Comparison of ENCODE assay signal across 1 cellular context in the genomic region with DNA sequence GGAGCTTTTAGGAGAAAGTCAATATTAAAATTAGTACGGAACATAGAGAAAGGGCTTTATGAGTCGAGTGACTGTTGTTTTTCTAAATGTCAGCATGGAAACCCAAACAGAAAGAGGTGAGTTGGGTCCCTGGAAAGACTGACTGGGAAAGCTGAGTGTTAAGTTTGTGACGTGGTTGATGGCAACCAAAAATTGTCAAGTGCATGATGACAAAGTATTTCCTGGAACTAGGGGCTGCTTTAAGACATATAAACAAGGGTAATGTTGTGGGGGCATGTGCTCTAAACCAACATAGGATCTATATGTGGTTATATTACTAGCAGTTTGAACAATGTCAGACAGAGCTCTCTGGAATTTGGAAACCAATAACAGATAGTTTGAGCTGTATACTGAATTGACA.
A peak's percentile ranks its signal among the peaks of the same experiment; 100 is the strongest.
TF ChIP-seq lines count a peak whose summit lies in the region.

No MANE protein-coding gene starts in this region.

TF ChIP-seq in K562, 482 proteins besides CTCF, POLR2A, EP300 and RAD21 (continues in another document):
- TF ChIP-seq RBM17 (IDR thresholded peaks at IDR 0.05; ENCODE audit: borderline replicate concordance, low read depth, low read length) (no peak), ZNF77 (CRISPR knock-in tag; IDR thresholded peaks at IDR 0.05) (no peak), BDP1 (IDR thresholded peaks at IDR 0.05; ENCODE audit: insufficient read depth, insufficient read length) (no peak), NR3C1 (CRISPR knock-in tag; IDR thresholded peaks at IDR 0.05) (no peak), MBD2 (IDR thresholded peaks at IDR 0.05; ENCODE audit: borderline replicate concordance, low read depth) (no peak), ZNF224 (CRISPR knock-in tag; IDR thresholded peaks at IDR 0.05) (no peak), NFYB (IDR thresholded peaks at IDR 0.05; ENCODE audit: extremely low read depth, insufficient read length) (no peak), RBM14 (IDR thresholded peaks at IDR 0.05; ENCODE audit: borderline replicate concordance, insufficient read depth, low read depth, low read length) (no peak), GATAD2A (IDR thresholded peaks at IDR 0.05) (peak; percentile 62; the same call in 1 of the 2 replicates), XRCC3 (IDR thresholded peaks at IDR 0.05) (no peak), RB1 (IDR thresholded peaks at IDR 0.05; ENCODE audit: low read depth) (no peak), MYNN (IDR thresholded peaks at IDR 0.05) (no peak), MYNN (CRISPR knock-in tag; IDR thresholded peaks at IDR 0.05) (no peak), HDAC6 (IDR thresholded peaks at IDR 0.05; ENCODE audit: low read depth, low read length) (no peak), POLR2B (IDR thresholded peaks at IDR 0.05; ENCODE audit: low read depth, partially characterized antibody) (no peak), TAF15 (IDR thresholded peaks at IDR 0.05; ENCODE audit: low read depth, low read length) (no peak), PTBP1 (IDR thresholded peaks at IDR 0.05; ENCODE audit: low read depth, low read length) (no peak), DPF2 (IDR thresholded peaks at IDR 0.05) (0 out of 2 replicates have a peak, but pooled peaks have one; percentile 21), ZNF23 (CRISPR knock-in tag; IDR thresholded peaks at IDR 0.05) (no peak), CREM (IDR thresholded peaks at IDR 0.05; ENCODE audit: low read depth) (peak; percentile 28; the same call in 1 of the 2 replicates), SNRNP70 (optimal IDR thresholded peaks at IDR 0.05; ENCODE audit: low read depth, low read length) (no peak), ZBTB1 (CRISPR knock-in tag; IDR thresholded peaks at IDR 0.05; ENCODE audit: borderline replicate concordance, low read depth) (no peak), CEBPG (CRISPR knock-in tag; IDR thresholded peaks at IDR 0.05) (no peak), CEBPG (tag; conservative IDR thresholded peaks at IDR 0.05 in 1 of 2, IDR thresholded peaks at IDR 0.05 in 1 of 2) (no peak), CBFB (CRISPR knock-in tag; IDR thresholded peaks at IDR 0.05) (no peak), CAMTA2 (CRISPR knock-in tag; conservative IDR thresholded peaks at IDR 0.05) (no peak), FOXJ2 (tag; IDR thresholded peaks at IDR 0.05) (peak; percentile 62; the same call in 1 of the 2 replicates), ZNF57 (CRISPR knock-in tag; IDR thresholded peaks at IDR 0.05) (no peak), ZKSCAN8 (CRISPR knock-in tag; IDR thresholded peaks at IDR 0.05) (no peak), STAT5A (IDR thresholded peaks at IDR 0.05; ENCODE audit: borderline replicate concordance, low read length) (no peak), SIX5 (IDR thresholded peaks at IDR 0.05; ENCODE audit: borderline replicate concordance in 1 of 2, insufficient read depth in 1 of 2, low read depth in 1 of 2, low read length in 2 of 2) (no peak), SUPT5H (IDR thresholded peaks at IDR 0.05) (no peak), MCM5 (IDR thresholded peaks at IDR 0.05; ENCODE audit: low read depth) (no peak), FOXK2 (conservative IDR thresholded peaks at IDR 0.05 in 1 of 2, IDR thresholded peaks at IDR 0.05 in 1 of 2; ENCODE audit: low read depth in 2 of 2) (peak; percentile 75 to 77; a peak in 3 of 4 replicates), FOXM1 (IDR thresholded peaks at IDR 0.05; ENCODE audit: low read depth) (no peak), FOXM1 (CRISPR knock-in tag; IDR thresholded peaks at IDR 0.05; ENCODE audit: low read depth) (no peak), E2F3 (CRISPR knock-in tag; IDR thresholded peaks at IDR 0.05) (no peak), NFE2 (IDR thresholded peaks at IDR 0.05; ENCODE audit: low read depth) (no peak), ATF1 (CRISPR knock-in tag; IDR thresholded peaks at IDR 0.05) (no peak), ATF1 (tag; IDR thresholded peaks at IDR 0.05) (peak; percentile 68), PRPF4 (IDR thresholded peaks at IDR 0.05; ENCODE audit: insufficient read depth, low read depth, low read length, poor library complexity, severe bottlenecking) (no peak), ZNF263 (CRISPR knock-in tag; IDR thresholded peaks at IDR 0.05; ENCODE audit: borderline replicate concordance) (no peak)
- TF ChIP-seq, protein P1, sequence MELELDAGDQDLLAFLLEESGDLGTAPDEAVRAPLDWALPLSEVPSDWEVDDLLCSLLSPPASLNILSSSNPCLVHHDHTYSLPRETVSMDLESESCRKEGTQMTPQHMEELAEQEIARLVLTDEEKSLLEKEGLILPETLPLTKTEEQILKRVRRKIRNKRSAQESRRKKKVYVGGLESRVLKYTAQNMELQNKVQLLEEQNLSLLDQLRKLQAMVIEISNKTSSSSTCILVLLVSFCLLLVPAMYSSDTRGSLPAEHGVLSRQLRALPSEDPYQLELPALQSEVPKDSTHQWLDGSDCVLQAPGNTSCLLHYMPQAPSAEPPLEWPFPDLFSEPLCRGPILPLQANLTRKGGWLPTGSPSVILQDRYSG (tag; conservative IDR thresholded peaks at IDR 0.05; ENCODE audit: low read depth) = no peak
- TF ChIP-seq, protein P2, sequence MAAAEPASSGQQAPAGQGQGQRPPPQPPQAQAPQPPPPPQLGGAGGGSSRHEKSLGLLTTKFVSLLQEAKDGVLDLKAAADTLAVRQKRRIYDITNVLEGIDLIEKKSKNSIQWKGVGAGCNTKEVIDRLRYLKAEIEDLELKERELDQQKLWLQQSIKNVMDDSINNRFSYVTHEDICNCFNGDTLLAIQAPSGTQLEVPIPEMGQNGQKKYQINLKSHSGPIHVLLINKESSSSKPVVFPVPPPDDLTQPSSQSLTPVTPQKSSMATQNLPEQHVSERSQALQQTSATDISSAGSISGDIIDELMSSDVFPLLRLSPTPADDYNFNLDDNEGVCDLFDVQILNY (CRISPR knock-in tag; IDR thresholded peaks at IDR 0.05) = no peak
- TF ChIP-seq, protein P3, sequence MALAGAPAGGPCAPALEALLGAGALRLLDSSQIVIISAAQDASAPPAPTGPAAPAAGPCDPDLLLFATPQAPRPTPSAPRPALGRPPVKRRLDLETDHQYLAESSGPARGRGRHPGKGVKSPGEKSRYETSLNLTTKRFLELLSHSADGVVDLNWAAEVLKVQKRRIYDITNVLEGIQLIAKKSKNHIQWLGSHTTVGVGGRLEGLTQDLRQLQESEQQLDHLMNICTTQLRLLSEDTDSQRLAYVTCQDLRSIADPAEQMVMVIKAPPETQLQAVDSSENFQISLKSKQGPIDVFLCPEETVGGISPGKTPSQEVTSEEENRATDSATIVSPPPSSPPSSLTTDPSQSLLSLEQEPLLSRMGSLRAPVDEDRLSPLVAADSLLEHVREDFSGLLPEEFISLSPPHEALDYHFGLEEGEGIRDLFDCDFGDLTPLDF (CRISPR knock-in tag; IDR thresholded peaks at IDR 0.05) = no peak
- TF ChIP-seq, protein P4, sequence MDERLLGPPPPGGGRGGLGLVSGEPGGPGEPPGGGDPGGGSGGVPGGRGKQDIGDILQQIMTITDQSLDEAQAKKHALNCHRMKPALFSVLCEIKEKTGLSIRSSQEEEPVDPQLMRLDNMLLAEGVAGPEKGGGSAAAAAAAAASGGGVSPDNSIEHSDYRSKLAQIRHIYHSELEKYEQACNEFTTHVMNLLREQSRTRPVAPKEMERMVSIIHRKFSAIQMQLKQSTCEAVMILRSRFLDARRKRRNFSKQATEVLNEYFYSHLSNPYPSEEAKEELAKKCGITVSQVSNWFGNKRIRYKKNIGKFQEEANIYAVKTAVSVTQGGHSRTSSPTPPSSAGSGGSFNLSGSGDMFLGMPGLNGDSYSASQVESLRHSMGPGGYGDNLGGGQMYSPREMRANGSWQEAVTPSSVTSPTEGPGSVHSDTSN (CRISPR knock-in tag; IDR thresholded peaks at IDR 0.05; ENCODE audit: low read depth) = no peak
- TF ChIP-seq, protein P4 (tag; conservative IDR thresholded peaks at IDR 0.05; ENCODE audit: low read depth) = peak; percentile 46; the same call in 1 of the 2 replicates
- TF ChIP-seq, protein P5, sequence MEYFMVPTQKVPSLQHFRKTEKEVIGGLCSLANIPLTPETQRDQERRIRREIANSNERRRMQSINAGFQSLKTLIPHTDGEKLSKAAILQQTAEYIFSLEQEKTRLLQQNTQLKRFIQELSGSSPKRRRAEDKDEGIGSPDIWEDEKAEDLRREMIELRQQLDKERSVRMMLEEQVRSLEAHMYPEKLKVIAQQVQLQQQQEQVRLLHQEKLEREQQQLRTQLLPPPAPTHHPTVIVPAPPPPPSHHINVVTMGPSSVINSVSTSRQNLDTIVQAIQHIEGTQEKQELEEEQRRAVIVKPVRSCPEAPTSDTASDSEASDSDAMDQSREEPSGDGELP (CRISPR knock-in tag; IDR thresholded peaks at IDR 0.05; ENCODE audit: borderline replicate concordance) = no peak
- TF ChIP-seq, protein P6, sequence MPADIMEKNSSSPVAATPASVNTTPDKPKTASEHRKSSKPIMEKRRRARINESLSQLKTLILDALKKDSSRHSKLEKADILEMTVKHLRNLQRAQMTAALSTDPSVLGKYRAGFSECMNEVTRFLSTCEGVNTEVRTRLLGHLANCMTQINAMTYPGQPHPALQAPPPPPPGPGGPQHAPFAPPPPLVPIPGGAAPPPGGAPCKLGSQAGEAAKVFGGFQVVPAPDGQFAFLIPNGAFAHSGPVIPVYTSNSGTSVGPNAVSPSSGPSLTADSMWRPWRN (IDR thresholded peaks at IDR 0.05; ENCODE audit: low read depth) = no peak
- TF ChIP-seq, protein P7, sequence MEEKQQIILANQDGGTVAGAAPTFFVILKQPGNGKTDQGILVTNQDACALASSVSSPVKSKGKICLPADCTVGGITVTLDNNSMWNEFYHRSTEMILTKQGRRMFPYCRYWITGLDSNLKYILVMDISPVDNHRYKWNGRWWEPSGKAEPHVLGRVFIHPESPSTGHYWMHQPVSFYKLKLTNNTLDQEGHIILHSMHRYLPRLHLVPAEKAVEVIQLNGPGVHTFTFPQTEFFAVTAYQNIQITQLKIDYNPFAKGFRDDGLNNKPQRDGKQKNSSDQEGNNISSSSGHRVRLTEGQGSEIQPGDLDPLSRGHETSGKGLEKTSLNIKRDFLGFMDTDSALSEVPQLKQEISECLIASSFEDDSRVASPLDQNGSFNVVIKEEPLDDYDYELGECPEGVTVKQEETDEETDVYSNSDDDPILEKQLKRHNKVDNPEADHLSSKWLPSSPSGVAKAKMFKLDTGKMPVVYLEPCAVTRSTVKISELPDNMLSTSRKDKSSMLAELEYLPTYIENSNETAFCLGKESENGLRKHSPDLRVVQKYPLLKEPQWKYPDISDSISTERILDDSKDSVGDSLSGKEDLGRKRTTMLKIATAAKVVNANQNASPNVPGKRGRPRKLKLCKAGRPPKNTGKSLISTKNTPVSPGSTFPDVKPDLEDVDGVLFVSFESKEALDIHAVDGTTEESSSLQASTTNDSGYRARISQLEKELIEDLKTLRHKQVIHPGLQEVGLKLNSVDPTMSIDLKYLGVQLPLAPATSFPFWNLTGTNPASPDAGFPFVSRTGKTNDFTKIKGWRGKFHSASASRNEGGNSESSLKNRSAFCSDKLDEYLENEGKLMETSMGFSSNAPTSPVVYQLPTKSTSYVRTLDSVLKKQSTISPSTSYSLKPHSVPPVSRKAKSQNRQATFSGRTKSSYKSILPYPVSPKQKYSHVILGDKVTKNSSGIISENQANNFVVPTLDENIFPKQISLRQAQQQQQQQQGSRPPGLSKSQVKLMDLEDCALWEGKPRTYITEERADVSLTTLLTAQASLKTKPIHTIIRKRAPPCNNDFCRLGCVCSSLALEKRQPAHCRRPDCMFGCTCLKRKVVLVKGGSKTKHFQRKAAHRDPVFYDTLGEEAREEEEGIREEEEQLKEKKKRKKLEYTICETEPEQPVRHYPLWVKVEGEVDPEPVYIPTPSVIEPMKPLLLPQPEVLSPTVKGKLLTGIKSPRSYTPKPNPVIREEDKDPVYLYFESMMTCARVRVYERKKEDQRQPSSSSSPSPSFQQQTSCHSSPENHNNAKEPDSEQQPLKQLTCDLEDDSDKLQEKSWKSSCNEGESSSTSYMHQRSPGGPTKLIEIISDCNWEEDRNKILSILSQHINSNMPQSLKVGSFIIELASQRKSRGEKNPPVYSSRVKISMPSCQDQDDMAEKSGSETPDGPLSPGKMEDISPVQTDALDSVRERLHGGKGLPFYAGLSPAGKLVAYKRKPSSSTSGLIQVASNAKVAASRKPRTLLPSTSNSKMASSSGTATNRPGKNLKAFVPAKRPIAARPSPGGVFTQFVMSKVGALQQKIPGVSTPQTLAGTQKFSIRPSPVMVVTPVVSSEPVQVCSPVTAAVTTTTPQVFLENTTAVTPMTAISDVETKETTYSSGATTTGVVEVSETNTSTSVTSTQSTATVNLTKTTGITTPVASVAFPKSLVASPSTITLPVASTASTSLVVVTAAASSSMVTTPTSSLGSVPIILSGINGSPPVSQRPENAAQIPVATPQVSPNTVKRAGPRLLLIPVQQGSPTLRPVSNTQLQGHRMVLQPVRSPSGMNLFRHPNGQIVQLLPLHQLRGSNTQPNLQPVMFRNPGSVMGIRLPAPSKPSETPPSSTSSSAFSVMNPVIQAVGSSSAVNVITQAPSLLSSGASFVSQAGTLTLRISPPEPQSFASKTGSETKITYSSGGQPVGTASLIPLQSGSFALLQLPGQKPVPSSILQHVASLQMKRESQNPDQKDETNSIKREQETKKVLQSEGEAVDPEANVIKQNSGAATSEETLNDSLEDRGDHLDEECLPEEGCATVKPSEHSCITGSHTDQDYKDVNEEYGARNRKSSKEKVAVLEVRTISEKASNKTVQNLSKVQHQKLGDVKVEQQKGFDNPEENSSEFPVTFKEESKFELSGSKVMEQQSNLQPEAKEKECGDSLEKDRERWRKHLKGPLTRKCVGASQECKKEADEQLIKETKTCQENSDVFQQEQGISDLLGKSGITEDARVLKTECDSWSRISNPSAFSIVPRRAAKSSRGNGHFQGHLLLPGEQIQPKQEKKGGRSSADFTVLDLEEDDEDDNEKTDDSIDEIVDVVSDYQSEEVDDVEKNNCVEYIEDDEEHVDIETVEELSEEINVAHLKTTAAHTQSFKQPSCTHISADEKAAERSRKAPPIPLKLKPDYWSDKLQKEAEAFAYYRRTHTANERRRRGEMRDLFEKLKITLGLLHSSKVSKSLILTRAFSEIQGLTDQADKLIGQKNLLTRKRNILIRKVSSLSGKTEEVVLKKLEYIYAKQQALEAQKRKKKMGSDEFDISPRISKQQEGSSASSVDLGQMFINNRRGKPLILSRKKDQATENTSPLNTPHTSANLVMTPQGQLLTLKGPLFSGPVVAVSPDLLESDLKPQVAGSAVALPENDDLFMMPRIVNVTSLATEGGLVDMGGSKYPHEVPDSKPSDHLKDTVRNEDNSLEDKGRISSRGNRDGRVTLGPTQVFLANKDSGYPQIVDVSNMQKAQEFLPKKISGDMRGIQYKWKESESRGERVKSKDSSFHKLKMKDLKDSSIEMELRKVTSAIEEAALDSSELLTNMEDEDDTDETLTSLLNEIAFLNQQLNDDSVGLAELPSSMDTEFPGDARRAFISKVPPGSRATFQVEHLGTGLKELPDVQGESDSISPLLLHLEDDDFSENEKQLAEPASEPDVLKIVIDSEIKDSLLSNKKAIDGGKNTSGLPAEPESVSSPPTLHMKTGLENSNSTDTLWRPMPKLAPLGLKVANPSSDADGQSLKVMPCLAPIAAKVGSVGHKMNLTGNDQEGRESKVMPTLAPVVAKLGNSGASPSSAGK (IDR thresholded peaks at IDR 0.05) = 0 out of 2 replicates have a peak, but pooled peaks have one; percentile 36
